15 cellular contexts compared by ENCODE assay signal in genomic region chr14:23171251-23171975, GRCh38. TPM values are rescaled to one million over a fixed set of nuclear protein-coding genes. Genes with fewer than 3 reads are reported as not detected.
DNase-seq lines count a peak whose midpoint lies in the region; ATAC-seq and TF ChIP-seq lines count a peak whose summit lies in the region.
"Had no signal": no experiment of that assay in that cellular context is flagged by ENCODE, and none has a peak within 500 bp of the region (broad histone marks: within the 10 kb centered on the region; RNA-seq: fewer than 3 reads in every experiment).

No MANE protein-coding gene starts in this region.

- TF ChIP-seq CTCF in WTC11 (IDR thresholded peaks at IDR 0.05): no peak
- no peak for TF ChIP-seq CTCF in fibroblast of mammary gland (conservative IDR thresholded peaks at IDR 0.05; ENCODE audit: control insufficient read depth, insufficient read depth, low read depth, low read length)
- TF ChIP-seq CTCF in progenitor cell of endocrine pancreas (IDR thresholded peaks at IDR 0.05; ENCODE audit: unreplicated experiment): no peak

- DNase-seq in Daoy (ENCODE audit: low read depth): peak; percentile 13
- DNase-seq in WTC11 (ENCODE audit: low spot score): no peak
- DNase-seq in fibroblast of mammary gland (ENCODE audit: low read depth): peak; percentile 89
- DNase-seq in renal cortical epithelial cell (ENCODE audit: low read depth): peak; percentile 75
- no peak for DNase-seq in activated T-cell treated with anti-CD3 and anti-CD28 coated beads, Interleukin-2, amount 50 U/mL, for 72 hours
- no peak for DNase-seq in progenitor cell of endocrine pancreas (ENCODE audit: low spot score, unreplicated experiment)
- DNase-seq in NCI-H2081 (lab: John Stamatoyannopoulos, UW): no peak
- DNase-seq: activated gamma-delta T cell treated with Interleukin-2 at 50 U/mL for 16 hours, DMS153, hippocampal formation, NCI-H2171 treated with DMSO at 0.1 percent for 48 hours had no signal

- H3K27ac Mint-ChIP-seq in WTC11 (peak overlapping the region; percentile 71; the same call in 1 of the 2 replicates), progenitor cell of endocrine pancreas (no peak overlapping the region)
- H3K27ac Mint-ChIP-seq in activated T-cell treated with anti-CD3 and anti-CD28 coated beads, Interleukin-2, amount 50 U/mL, for 72 hours: no peak overlapping the region

- no peak overlapping the region for H3K4me3 ChIP-seq in fibroblast of mammary gland (ENCODE audit: control insufficient read depth, low read depth, low read length)

- H3K36me3 Mint-ChIP-seq in WTC11 (peaks cover 32% of the 10 kb centered on the region), progenitor cell of endocrine pancreas (ENCODE audit: insufficient read depth) (peaks cover under 1% of the 10 kb centered on the region)
- H3K36me3 Mint-ChIP-seq in activated T-cell treated with anti-CD3 and anti-CD28 coated beads, Interleukin-2, amount 50 U/mL, for 72 hours (ENCODE audit: insufficient read depth in 2 of 2): no peaks in the 10 kb centered on the region

- ATAC-seq in WTC11 (no peak), HG02588 (IDR thresholded peaks at IDR 0.05; ENCODE audit: unreplicated experiment) (no peak)
- ATAC-seq in activated T-cell treated with anti-CD3 and anti-CD28 coated beads, Interleukin-2, amount 50 U/mL, for 72 hours (replicated peaks in 1 of 2): no peak

- no peaks in the 10 kb centered on the region for H3K9me3 Mint-ChIP-seq in WTC11
- H3K9me3 Mint-ChIP-seq in activated T-cell treated with anti-CD3 and anti-CD28 coated beads, Interleukin-2, amount 50 U/mL, for 72 hours: no peaks in the 10 kb centered on the region
- no peaks in the 10 kb centered on the region for H3K9me3 Mint-ChIP-seq in progenitor cell of endocrine pancreas (ENCODE audit: low read depth)
- H3K9me3 Mint-ChIP-seq: central memory CD8-positive, alpha-beta T cell; neural crest cell had no signal

- H3K27me3 Mint-ChIP-seq in WTC11 (ENCODE audit: low read depth) (no peaks in the 10 kb centered on the region), progenitor cell of endocrine pancreas (no peaks in the 10 kb centered on the region)
- no peaks in the 10 kb centered on the region for H3K27me3 Mint-ChIP-seq in activated T-cell treated with anti-CD3 and anti-CD28 coated beads, Interleukin-2, amount 50 U/mL, for 72 hours (ENCODE audit: low read depth)

- H3K4me3 Mint-ChIP-seq in WTC11 (no peak overlapping the region), progenitor cell of endocrine pancreas (ENCODE audit: low read depth) (no peak overlapping the region)
- no peak overlapping the region for H3K4me3 Mint-ChIP-seq in activated T-cell treated with anti-CD3 and anti-CD28 coated beads, Interleukin-2, amount 50 U/mL, for 72 hours
- H3K4me3 Mint-ChIP-seq: central memory CD8-positive, alpha-beta T cell; neural crest cell had no signal

- CTCF ChIA-PET in WTC11 (lab: Charles Lee): interaction anchor here (0.6 to 22.4 kb wide), 4 partner anchors 50 to 177 kb away, joined by 3 to 372 read pairs (median 4); partner anchors contain the start of genes ACIN1, C14orf119 and CEBPE

- peaks cover 45% of the 10 kb centered on the region for H3K4me1 Mint-ChIP-seq in WTC11
- no peaks in the 10 kb centered on the region for H3K4me1 Mint-ChIP-seq in activated T-cell treated with anti-CD3 and anti-CD28 coated beads, Interleukin-2, amount 50 U/mL, for 72 hours (ENCODE audit: low read depth)
- H3K4me1 Mint-ChIP-seq in progenitor cell of endocrine pancreas (ENCODE audit: low read depth): peaks cover 15% of the 10 kb centered on the region
- H3K4me1 Mint-ChIP-seq: central memory CD8-positive, alpha-beta T cell had no signal

- POLR2A ChIA-PET in WTC11 (lab: Charles Lee): no interaction called here

TF ChIP-seq in WTC11, 78 proteins besides CTCF, POLR2A, EP300 and RAD21:
- TF ChIP-seq, protein P1, sequence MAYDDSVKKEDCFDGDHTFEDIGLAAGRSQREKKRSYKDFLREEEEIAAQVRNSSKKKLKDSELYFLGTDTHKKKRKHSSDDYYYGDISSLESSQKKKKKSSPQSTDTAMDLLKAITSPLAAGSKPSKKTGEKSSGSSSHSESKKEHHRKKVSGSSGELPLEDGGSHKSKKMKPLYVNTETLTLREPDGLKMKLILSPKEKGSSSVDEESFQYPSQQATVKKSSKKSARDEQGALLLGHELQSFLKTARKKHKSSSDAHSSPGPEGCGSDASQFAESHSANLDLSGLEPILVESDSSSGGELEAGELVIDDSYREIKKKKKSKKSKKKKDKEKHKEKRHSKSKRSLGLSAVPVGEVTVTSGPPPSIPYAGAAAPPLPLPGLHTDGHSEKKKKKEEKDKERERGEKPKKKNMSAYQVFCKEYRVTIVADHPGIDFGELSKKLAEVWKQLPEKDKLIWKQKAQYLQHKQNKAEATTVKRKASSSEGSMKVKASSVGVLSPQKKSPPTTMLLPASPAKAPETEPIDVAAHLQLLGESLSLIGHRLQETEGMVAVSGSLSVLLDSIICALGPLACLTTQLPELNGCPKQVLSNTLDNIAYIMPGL (CRISPR knock-in tag; IDR thresholded peaks at IDR 0.05): no peak
- no peak for TF ChIP-seq SMAD4 (CRISPR knock-in tag; IDR thresholded peaks at IDR 0.05)
- no peak for TF ChIP-seq ZBTB21 (CRISPR knock-in tag; IDR thresholded peaks at IDR 0.05; ENCODE audit: borderline replicate concordance)
- no peak for TF ChIP-seq PREB (CRISPR knock-in tag; IDR thresholded peaks at IDR 0.05; ENCODE audit: borderline replicate concordance)
- no peak for TF ChIP-seq ZNF232 (CRISPR knock-in tag; IDR thresholded peaks at IDR 0.05)
- TF ChIP-seq, protein P2, sequence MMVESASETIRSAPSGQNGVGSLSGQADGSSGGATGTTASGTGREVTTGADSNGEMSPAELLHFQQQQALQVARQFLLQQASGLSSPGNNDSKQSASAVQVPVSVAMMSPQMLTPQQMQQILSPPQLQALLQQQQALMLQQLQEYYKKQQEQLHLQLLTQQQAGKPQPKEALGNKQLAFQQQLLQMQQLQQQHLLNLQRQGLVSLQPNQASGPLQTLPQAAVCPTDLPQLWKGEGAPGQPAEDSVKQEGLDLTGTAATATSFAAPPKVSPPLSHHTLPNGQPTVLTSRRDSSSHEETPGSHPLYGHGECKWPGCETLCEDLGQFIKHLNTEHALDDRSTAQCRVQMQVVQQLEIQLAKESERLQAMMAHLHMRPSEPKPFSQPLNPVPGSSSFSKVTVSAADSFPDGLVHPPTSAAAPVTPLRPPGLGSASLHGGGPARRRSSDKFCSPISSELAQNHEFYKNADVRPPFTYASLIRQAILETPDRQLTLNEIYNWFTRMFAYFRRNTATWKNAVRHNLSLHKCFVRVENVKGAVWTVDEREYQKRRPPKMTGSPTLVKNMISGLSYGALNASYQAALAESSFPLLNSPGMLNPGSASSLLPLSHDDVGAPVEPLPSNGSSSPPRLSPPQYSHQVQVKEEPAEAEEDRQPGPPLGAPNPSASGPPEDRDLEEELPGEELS (CRISPR knock-in tag; IDR thresholded peaks at IDR 0.05): no peak
- TF ChIP-seq SP1 (CRISPR knock-in tag; conservative IDR thresholded peaks at IDR 0.05): no peak
- TF ChIP-seq CDX4 (CRISPR knock-in tag; IDR thresholded peaks at IDR 0.05; ENCODE audit: borderline replicate concordance): no peak
- no peak for TF ChIP-seq NR1H2 (CRISPR knock-in tag; IDR thresholded peaks at IDR 0.05)
- TF ChIP-seq ZNF423 (CRISPR knock-in tag; IDR thresholded peaks at IDR 0.05): no peak
- no peak for TF ChIP-seq USF2 (CRISPR knock-in tag; IDR thresholded peaks at IDR 0.05)
- TF ChIP-seq, protein P3, sequence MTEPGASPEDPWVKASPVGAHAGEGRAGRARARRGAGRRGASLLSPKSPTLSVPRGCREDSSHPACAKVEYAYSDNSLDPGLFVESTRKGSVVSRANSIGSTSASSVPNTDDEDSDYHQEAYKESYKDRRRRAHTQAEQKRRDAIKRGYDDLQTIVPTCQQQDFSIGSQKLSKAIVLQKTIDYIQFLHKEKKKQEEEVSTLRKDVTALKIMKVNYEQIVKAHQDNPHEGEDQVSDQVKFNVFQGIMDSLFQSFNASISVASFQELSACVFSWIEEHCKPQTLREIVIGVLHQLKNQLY (CRISPR knock-in tag; IDR thresholded peaks at IDR 0.05): no peak

RNA-seq across cellular contexts. Expression of gene SLC7A8, which starts 12.0 kb away (rescaled TPM):
- total RNA-seq in Daoy (2014; rRNA removed; shearing (Covaris generic)): 0.91 TPM in 1 of 2 replicates, not detected in the other
- total RNA-seq in WTC11 (2021) (200 to 207 TPM (median 201 TPM) in 3 replicates), renal cortical epithelial cell (under 0.01 and 1.1 TPM in 2 replicates), progenitor cell of endocrine pancreas (28.3 and 30.9 TPM in 2 replicates)
- total RNA-seq in activated T-cell treated with anti-CD3 and anti-CD28 coated beads, Interleukin-2, amount 50 U/mL, for 72 hours: 1 to 10 TPM in 1 of 2 donors, under 1 TPM in 1; 0.72 to 1.2 TPM

RNA-seq across cellular contexts. Expression of gene CEBPE, which starts 52.4 kb away (rescaled TPM):
- not detected in 2 replicates for total RNA-seq in Daoy (2014; rRNA removed; shearing (Covaris generic))
- total RNA-seq in WTC11 (2021) (not detected in 3 replicates), renal cortical epithelial cell (not detected in 2 replicates), progenitor cell of endocrine pancreas (not detected in 2 replicates)
- under 1 TPM; 0.21 to 0.36 TPM for total RNA-seq in activated T-cell treated with anti-CD3 and anti-CD28 coated beads, Interleukin-2, amount 50 U/mL, for 72 hours
- total RNA-seq: neural crest cell, SK-MEL-5 had no signal

Comparison
In these comparisons a context has a peak if more than half of its experiments do, and no peak if none do; other contexts are left out.
1. DNase-seq: peak in Daoy (single experiment), fibroblast of mammary gland (single experiment) and renal cortical epithelial cell (single experiment); none in WTC11 (single experiment), activated T-cell treated with anti-CD3 and anti-CD28 coated beads, Interleukin-2, amount 50 U/mL, for 72 hours (0 of 2), progenitor cell of endocrine pancreas (single experiment) and NCI-H2081 (0 of 2).
2. RNA of gene SLC7A8, which starts 12.0 kb away (total RNA-seq): 200 to 207 TPM in WTC11 and 28.3 to 30.9 TPM in progenitor cell of endocrine pancreas; 0.72 to 1.2 TPM in activated T-cell treated with anti-CD3 and anti-CD28 coated beads, Interleukin-2, amount 50 U/mL, for 72 hours, under 0.01 to 1.1 TPM in renal cortical epithelial cell and 0.91 TPM in Daoy; every median in the first group is over 10 times any median in the second.